In the genomic region with DNA sequence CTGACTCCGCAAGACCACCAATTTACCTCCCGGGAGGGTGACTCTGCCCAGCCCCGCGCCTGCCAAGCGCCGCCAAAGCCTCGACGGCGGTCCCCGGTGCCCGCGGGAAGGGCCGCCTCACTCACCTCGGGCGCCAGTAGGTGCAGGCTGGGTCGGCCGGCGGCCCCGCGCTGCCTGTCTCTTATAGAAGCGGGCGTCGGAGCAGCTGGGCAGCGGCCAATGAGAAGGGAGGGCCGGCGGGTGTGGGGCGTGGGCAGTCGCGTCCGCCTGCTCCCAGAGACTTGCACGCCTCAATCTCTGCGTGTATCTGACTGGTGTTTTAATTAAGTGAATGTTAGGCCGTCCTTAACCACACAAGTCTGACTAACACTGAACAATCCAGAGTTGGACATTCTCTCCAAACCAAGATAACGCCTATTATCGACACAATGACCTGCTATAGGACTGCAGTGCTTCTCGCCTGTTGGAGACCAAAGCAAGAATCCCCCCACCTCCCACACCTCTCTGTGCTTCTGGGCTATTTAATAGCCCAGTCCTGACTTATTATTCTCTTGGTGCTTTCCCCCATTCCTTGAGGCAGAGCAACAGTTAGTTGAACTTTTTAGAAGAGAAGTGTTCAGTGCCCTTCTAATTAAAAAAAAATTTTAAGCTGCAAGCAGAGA, we compare ENCODE assay signal across 10 cellular contexts. TPM values are rescaled to one million over a fixed set of nuclear protein-coding genes. Genes with fewer than 3 reads are reported as not detected.
DNase-seq lines count a peak whose midpoint lies in the region; ATAC-seq and TF ChIP-seq lines count a peak whose summit lies in the region.
"Had no signal": no experiment of that assay in that cellular context is flagged by ENCODE, and none has a peak within 500 bp of the region (broad histone marks: within the 10 kb centered on the region; RNA-seq: fewer than 3 reads in every experiment).

Gene TPH1 (minus strand): TSS at position 154 of the 662 bp plus-strand sequence. CDS start 5,507 bp downstream, outside the sequence.

- H3K9me3 ChIP-seq in aorta (ENCODE audit: control insufficient read depth, low read length), result no peaks in the 10 kb centered on the region
- H3K9me3 ChIP-seq: BLaER1 had no signal

- TF ChIP-seq CTCF in choroid plexus epithelial cell (conservative IDR thresholded peaks at IDR 0.05; ENCODE audit: low read depth, low read length), result no peak

- H3K27ac ChIP-seq in aorta (ENCODE audit: low read depth in 1 of 2, low read length in 2 of 2), result peak within 1 kb of the TSS; percentile 67 to 68
- H3K27ac ChIP-seq: BLaER1 had no signal

- DNase-seq in Right ventricle myocardium superior (peak; percentile 56), cardiac septum (ENCODE audit: low spot score) (no peak), choroid plexus epithelial cell (ENCODE audit: low read depth) (peak; percentile 27), left lobe of liver (ENCODE audit: low spot score) (no peak), aorta (peak; percentile 71 to 86), 8988T (no peak), germinal center (ENCODE audit: low spot score) (no peak)
- DNase-seq: activated CD8-positive, alpha-beta memory T cell treated with anti-CD3 and anti-CD28 coated beads, Interleukin-2, amount 50 U/mL, for 48 hours had no signal

- H3K27me3 ChIP-seq in aorta (ENCODE audit: control insufficient read depth in 1 of 2, insufficient read depth in 2 of 2, low read length in 1 of 2), result no peaks in the 10 kb centered on the region
- H3K27me3 ChIP-seq: BLaER1 had no signal

- H3K36me3 ChIP-seq in aorta (ENCODE audit: control insufficient read depth in 1 of 2, insufficient read depth in 2 of 2, low read length in 1 of 2), result no peaks in the 10 kb centered on the region
- H3K36me3 ChIP-seq: BLaER1 had no signal

- 0 to 2% methylated on average over 36 of the region's 36 CpGs for WGBS in aorta, 2 donors

- H3K4me3 ChIP-seq in choroid plexus epithelial cell (ENCODE audit: low read depth, low read length) (no peak within 1 kb of the TSS), aorta (ENCODE audit: low read length in 2 of 2) (peak within 1 kb of the TSS; percentile 57 to 81)
- H3K4me3 ChIP-seq: BLaER1 had no signal

- no peaks in the 10 kb centered on the region for H3K4me1 ChIP-seq in aorta (ENCODE audit: control insufficient read depth in 1 of 2, insufficient read depth in 2 of 2, low read length in 2 of 2)
- H3K4me1 ChIP-seq: BLaER1 had no signal

- ATAC-seq in Right ventricle myocardium superior (ENCODE audit: poor library complexity) (peak; percentile 63), left lobe of liver (peak; percentile 53), aorta (ENCODE audit: low FRiP score) (peak; percentile 85), GM21526 (IDR thresholded peaks at IDR 0.05; ENCODE audit: low FRiP score, unreplicated experiment) (no peak)

- intact Hi-C loops in Right ventricle myocardium superior (cut with DNase I) (no loop called here), cardiac septum (cut with DNase I) (no loop called here), aorta (cut with DNase I) (loop anchor here (5.0 to 10.0 kb wide), 2 partner anchors 34 to 59 kb away; partner anchors contain the start of genes SAAL1 (in 1 of the 2) and SERGEF (in 1 of the 2))

RNA-seq across cellular contexts. Expression of gene TPH1, which starts in this region (rescaled TPM):
- total RNA-seq in Right ventricle myocardium superior (0.08 TPM), cardiac septum (0.30 TPM), left lobe of liver (0.05 TPM), aorta (10 to 100 TPM; 14.9 to 20.0 TPM)
- polyA plus RNA-seq in aorta, result 10 to 100 TPM in 1 of 2 donors, 1 to 10 TPM in 1; 5.2 to 22.7 TPM

Comparison
In these comparisons a context has a peak if more than half of its experiments do, and no peak if none do; other contexts are left out.
1. RNA of gene TPH1 (total RNA-seq): 14.9 to 20.0 TPM in aorta; 0.30 TPM in cardiac septum (single experiment), 0.08 TPM in Right ventricle myocardium superior (single experiment) and 0.05 TPM in left lobe of liver (single experiment); every median in the first group is over 10 times any median in the second.
2. Peak in DNase-seq and ATAC-seq in Right ventricle myocardium superior; RNA of the gene not detected or under 1 TPM.
3. Peak in ATAC-seq in left lobe of liver; RNA of the gene not detected or under 1 TPM.
4. DNase-seq: peak in choroid plexus epithelial cell (single experiment) and aorta (2 of 2); none in cardiac septum (single experiment), left lobe of liver (single experiment), 8988T (single experiment) and germinal center (single experiment).
5. intact Hi-C loops: an anchor here in aorta (5.0 to 10.0 kb wide); none called in Right ventricle myocardium superior and cardiac septum.